Comparison of ENCODE assay signal across 24 cellular contexts in genomic region chr4:39383690-39384089, GRCh38. TPM values are rescaled to one million over a fixed set of nuclear protein-coding genes. Genes with fewer than 3 reads are reported as not detected.
"Had no signal": no experiment of that assay in that cellular context is flagged by ENCODE, and none has a peak within 500 bp of the region (broad histone marks: within the 10 kb centered on the region; RNA-seq: fewer than 3 reads in every experiment).

No MANE protein-coding gene starts in this region.

- H3K4me3 Mint-ChIP-seq: activated CD8-positive, alpha-beta memory T cell treated with anti-CD3 and anti-CD28 coated beads, Interleukin-2, amount 10 ng/mL, durations not matched to agents 7 days and 5 days; activated naive CD4-positive, alpha-beta T cell treated with anti-CD3 and anti-CD28 coated beads, Interleukin-2, amount 10 ng/mL, durations not matched to agents 7 days and 5 days; activated naive CD8-positive, alpha-beta T cell treated with anti-CD3 and anti-CD28 coated beads for 36 hours; activated T-cell treated with anti-CD3 and anti-CD28 coated beads, Interleukin-2, amount 50 U/mL, for 24 hours; activated T-helper 1 cell treated with anti-CD3 and anti-CD28 coated beads, Interleukin-12 subunit alpha, Interleukin-12 subunit beta, Interleukin-2, Interleukin-4 antibody, amounts not matched to agents 30 ng/mL and 10 ng/mL and 1 ng/mL, durations not matched to agents 14 hours and 24 hours and 36 hours had no signal

- H3K27ac ChIP-seq: Peyer's patch, RWPE1, SJCRH30, VCaP had no signal

- H3K4me1 Mint-ChIP-seq: activated CD8-positive, alpha-beta memory T cell treated with anti-CD3 and anti-CD28 coated beads, Interleukin-2, amount 10 ng/mL, durations not matched to agents 7 days and 5 days; activated naive CD4-positive, alpha-beta T cell treated with anti-CD3 and anti-CD28 coated beads, Interleukin-2, amount 10 ng/mL, durations not matched to agents 7 days and 5 days; activated naive CD8-positive, alpha-beta T cell treated with anti-CD3 and anti-CD28 coated beads for 36 hours had no signal

- H3K4me2 ChIP-seq: SK-N-SH had no signal

- ATAC-seq: activated CD8-positive, alpha-beta memory T cell treated with anti-CD3 and anti-CD28 coated beads, Interleukin-2, amount 10 ng/mL, durations not matched to agents 7 days and 5 days had no signal

- H3K9me3 ChIP-seq: Peyer's patch, SJCRH30 had no signal

- H3K36me3 Mint-ChIP-seq: activated naive CD4-positive, alpha-beta T cell treated with anti-CD3 and anti-CD28 coated beads, Interleukin-2, amount 10 ng/mL, durations not matched to agents 7 days and 5 days; activated naive CD8-positive, alpha-beta T cell treated with anti-CD3 and anti-CD28 coated beads for 36 hours had no signal

- DNase-seq: activated CD4-positive, CD25-positive, alpha-beta regulatory T cell; activated CD8-positive, alpha-beta memory T cell treated with anti-CD3 and anti-CD28 coated beads, Interleukin-2, amount 10 ng/mL, durations not matched to agents 7 days and 5 days; activated effector memory CD4-positive, alpha-beta T cell treated with Interleukin-2 at 50 U/mL for 16 hours; activated naive CD4-positive, alpha-beta T cell treated with anti-CD3 and anti-CD28 coated beads, Interleukin-2, amount 10 ng/mL, durations not matched to agents 7 days and 5 days; activated naive CD8-positive, alpha-beta T cell treated with anti-CD3 and anti-CD28 coated beads for 36 hours; activated T-cell treated with anti-CD3 and anti-CD28 coated beads, Interleukin-2, amount 50 U/mL, for 24 hours; cerebellar nuclear complex; Karpas-422; NCI-H1105 treated with DMSO at 0.1 percent for 48 hours; NCI-H1436 treated with DMSO at 0.1 percent for 48 hours; NCI-H187; NCI-H2081; NCI-H510A treated with DMSO at 0.1 percent for 48 hours; NCI-H69; NK-92 treated with Interleukin-12 subunit alpha and Interleukin-12 subunit beta, amount 100 ng/mL, for 24 hours; Peyer's patch; Right ventricle myocardium superior; SJCRH30; SK-N-SH; T-helper 1 cell had no signal

- H3K4me3 ChIP-seq: Peyer's patch, SJCRH30 had no signal

- H3K9ac ChIP-seq: SK-N-SH had no signal

- H3K27me3 ChIP-seq: Peyer's patch, SJCRH30 had no signal

- H3K4me1 ChIP-seq: Peyer's patch, SJCRH30 had no signal

- H3K27ac Mint-ChIP-seq: activated CD8-positive, alpha-beta memory T cell treated with anti-CD3 and anti-CD28 coated beads, Interleukin-2, amount 10 ng/mL, durations not matched to agents 7 days and 5 days; activated naive CD4-positive, alpha-beta T cell treated with anti-CD3 and anti-CD28 coated beads, Interleukin-2, amount 10 ng/mL, durations not matched to agents 7 days and 5 days; activated naive CD8-positive, alpha-beta T cell treated with anti-CD3 and anti-CD28 coated beads for 36 hours; activated T-cell treated with anti-CD3 and anti-CD28 coated beads, Interleukin-2, amount 50 U/mL, for 24 hours; activated T-helper 1 cell treated with anti-CD3 and anti-CD28 coated beads, Interleukin-12 subunit alpha, Interleukin-12 subunit beta, Interleukin-2, Interleukin-4 antibody, amounts not matched to agents 30 ng/mL and 10 ng/mL and 1 ng/mL, durations not matched to agents 14 hours and 24 hours and 36 hours had no signal

- H3K36me3 ChIP-seq: Peyer's patch, SJCRH30 had no signal

RNA-seq across cellular contexts. Expression of gene KLB, which starts 23.0 kb away (rescaled TPM):
- total RNA-seq: activated CD8-positive, alpha-beta memory T cell treated with anti-CD3 and anti-CD28 coated beads, Interleukin-2, amount 10 ng/mL, durations not matched to agents 7 days and 5 days; activated naive CD8-positive, alpha-beta T cell treated with anti-CD3 and anti-CD28 coated beads for 36 hours; activated T-helper 1 cell treated with anti-CD3 and anti-CD28 coated beads, Interleukin-12 subunit alpha, Interleukin-12 subunit beta, Interleukin-2, Interleukin-4 antibody, amounts not matched to agents 30 ng/mL and 10 ng/mL and 1 ng/mL, durations not matched to agents 14 hours and 24 hours and 36 hours; T-helper 2 cell treated with Interferon-gamma antibody and Interleukin-4, amounts not matched to agents 100 ng/mL and 5 ng/mL, for 36 hours had no signal
- polyA plus RNA-seq: SK-N-SH had no signal
